9 cellular contexts compared by ENCODE assay signal in genomic region chr1:151157067-151157531, GRCh38. TPM values are rescaled to one million over a fixed set of nuclear protein-coding genes. Genes with fewer than 3 reads are reported as not detected.
DNase-seq lines count a peak whose midpoint lies in the region; ATAC-seq and TF ChIP-seq lines count a peak whose summit lies in the region.
"Had no signal": no experiment of that assay in that cellular context is flagged by ENCODE, and none has a peak within 500 bp of the region (broad histone marks: within the 10 kb centered on the region; RNA-seq: fewer than 3 reads in every experiment).

No MANE protein-coding gene starts in this region.

- H3K36me3 ChIP-seq in psoas muscle (ENCODE audit: insufficient read depth in 1 of 2, low read depth in 1 of 2) (peaks cover 6 to 43% of the 10 kb centered on the region in 2 donors), brain microvascular endothelial cell (replicated peaks) (peaks cover 15% of the 10 kb centered on the region)

- DNase-seq in GDM1 (lab: John Stamatoyannopoulos, UW) (peak; percentile 92), SIG-M5 treated with dmso at 0.1 percent for 504 hours (lab: John Stamatoyannopoulos, UW; ENCODE audit: unreplicated experiment) (peak; percentile 98), psoas muscle (no peak), brain microvascular endothelial cell (no peak), NCI-H82 treated with DMSO at 0.1 percent for 48 hours (lab: John Stamatoyannopoulos, UW; ENCODE audit: unreplicated experiment) (no peak)
- DNase-seq in activated naive CD4-positive, alpha-beta T cell treated with anti-CD3 and anti-CD28 coated beads, Interleukin-2, amount 50 U/mL, for 72 hours (ENCODE audit: low spot score in 2 of 2): peak; percentile 50 to 77

- WGBS in psoas muscle, 3 donors: 67 to 74% (median 74%) methylated on average over 6 of the region's 6 CpGs

- H3K4me3 ChIP-seq in psoas muscle (peak overlapping the region; percentile 37), brain microvascular endothelial cell (ENCODE audit: low read depth, low read length) (no peak overlapping the region)

- H3K9me3 ChIP-seq in psoas muscle: no peaks in the 10 kb centered on the region

- no peak overlapping the region for H3K27ac ChIP-seq in psoas muscle
- H3K27ac ChIP-seq in brain microvascular endothelial cell: no peak overlapping the region

- H3K27me3 ChIP-seq in psoas muscle (ENCODE audit: insufficient read depth in 3 of 3, low read length in 2 of 3): no peaks in the 10 kb centered on the region
- no peaks in the 10 kb centered on the region for H3K27me3 ChIP-seq in brain microvascular endothelial cell (replicated peaks)

- in situ Hi-C loops in brain microvascular endothelial cell (cut with HindIII; ENCODE audit: low pct_ligation_motif_present, low sequenced_read_pairs): no loop called here

- TF ChIP-seq CTCF in psoas muscle (IDR thresholded peaks at IDR 0.05) (no peak), brain microvascular endothelial cell (IDR thresholded peaks at IDR 0.05; ENCODE audit: low read depth, low read length, missing control alignments) (no peak)

- no peaks in the 10 kb centered on the region for H3K4me1 ChIP-seq in psoas muscle

- H3K9me3 Mint-ChIP-seq in activated naive CD4-positive, alpha-beta T cell treated with anti-CD3 and anti-CD28 coated beads, Interleukin-2, amount 50 U/mL, for 72 hours: no peaks in the 10 kb centered on the region

- intact Hi-C loops in psoas muscle (cut with DNase I): loop anchor here (2.0 to 5.0 kb wide), 2 partner anchors 56 to 130 kb away; no protein-coding TSS in a partner anchor

- peaks cover 28 to 33% of the 10 kb centered on the region in 2 donors for H3K36me3 Mint-ChIP-seq in activated naive CD4-positive, alpha-beta T cell treated with anti-CD3 and anti-CD28 coated beads, Interleukin-2, amount 50 U/mL, for 72 hours

- peak; percentile 47 to 66 for ATAC-seq in activated naive CD4-positive, alpha-beta T cell treated with anti-CD3 and anti-CD28 coated beads, Interleukin-2, amount 50 U/mL, for 72 hours
- ATAC-seq in psoas muscle (no peak), HG02763 (IDR thresholded peaks at IDR 0.05; ENCODE audit: unreplicated experiment) (no peak), HG03175 (IDR thresholded peaks at IDR 0.05; ENCODE audit: unreplicated experiment) (no peak)

- H3K27ac Mint-ChIP-seq in activated naive CD4-positive, alpha-beta T cell treated with anti-CD3 and anti-CD28 coated beads, Interleukin-2, amount 50 U/mL, for 72 hours: peak overlapping the region; percentile 97

RNA-seq across cellular contexts. Expression of gene TNFAIP8L2, which starts 0.7 kb away (rescaled TPM):
- 10 to 100 TPM in 1 of 2 donors, 1 to 10 TPM in 1; 6.9 to 18.5 TPM for total RNA-seq in activated naive CD4-positive, alpha-beta T cell treated with anti-CD3 and anti-CD28 coated beads, Interleukin-2, amount 50 U/mL, for 72 hours
- 1 to 10 TPM in 1 of 4 donors, under 1 TPM in 3; 0.56 to 1.3 (median 0.74) TPM for total RNA-seq in psoas muscle
- 1 to 10 TPM in 2 of 3 donors, under 1 TPM in 1; 0.62 to 1.1 (median 1.1) TPM for polyA plus RNA-seq in psoas muscle
- total RNA-seq: glomerular endothelial cell had no signal

RNA-seq across cellular contexts. Expression of gene LYSMD1, which starts 8.6 kb away (rescaled TPM):
- total RNA-seq in activated naive CD4-positive, alpha-beta T cell treated with anti-CD3 and anti-CD28 coated beads, Interleukin-2, amount 50 U/mL, for 72 hours: 10 to 100 TPM in 1 of 2 donors, 1 to 10 TPM in 1; 3.8 to 36.1 TPM
- 10 to 100 TPM in 3 of 4 donors, 1 to 10 TPM in 1; 6.7 to 17.5 (median 12.3) TPM for total RNA-seq in psoas muscle
- polyA plus RNA-seq in psoas muscle: 10 to 100 TPM in 1 of 3 donors, 1 to 10 TPM in 2; 8.4 to 18.0 (median 8.6) TPM

RNA-seq across cellular contexts. Expression of gene SCNM1, which starts 8.8 kb away (rescaled TPM):
- total RNA-seq in activated naive CD4-positive, alpha-beta T cell treated with anti-CD3 and anti-CD28 coated beads, Interleukin-2, amount 50 U/mL, for 72 hours: 10 to 100 TPM; 62.3 to 83.9 TPM
- 10 to 100 TPM; 23.6 to 47.9 (median 39.5) TPM for total RNA-seq in psoas muscle
- 10 to 100 TPM; 71.0 to 78.7 (median 72.3) TPM for polyA plus RNA-seq in psoas muscle

RNA-seq across cellular contexts. Expression of gene SEMA6C, which starts 10.7 kb away (rescaled TPM):
- total RNA-seq in activated naive CD4-positive, alpha-beta T cell treated with anti-CD3 and anti-CD28 coated beads, Interleukin-2, amount 50 U/mL, for 72 hours: 1 to 10 TPM; 2.8 to 7.1 TPM
- 100 to 1,000 TPM in 2 of 4 donors, 10 to 100 TPM in 2; 56.3 to 145 (median 101) TPM for total RNA-seq in psoas muscle
- polyA plus RNA-seq in psoas muscle: 10 to 100 TPM in 2 of 3 donors, 1 to 10 TPM in 1; 8.9 to 46.3 (median 29.5) TPM

RNA-seq across cellular contexts. Expression of gene TMOD4, which starts 18.7 kb away (rescaled TPM):
- total RNA-seq in activated naive CD4-positive, alpha-beta T cell treated with anti-CD3 and anti-CD28 coated beads, Interleukin-2, amount 50 U/mL, for 72 hours: under 1 TPM; 0.77 to 0.78 TPM
- total RNA-seq in psoas muscle: 100 to 1,000 TPM; 102 to 434 (median 407) TPM
- 100 to 1,000 TPM in 2 of 3 donors, 10 to 100 TPM in 1; 17.6 to 274 (median 154) TPM for polyA plus RNA-seq in psoas muscle
- total RNA-seq: glomerular endothelial cell had no signal

Comparison
In these comparisons a context has a peak if more than half of its experiments do, and no peak if none do; other contexts are left out.
1. DNase-seq: peak in GDM1 (single experiment), SIG-M5 treated with dmso at 0.1 percent for 504 hours (single experiment) and activated naive CD4-positive, alpha-beta T cell treated with anti-CD3 and anti-CD28 coated beads, Interleukin-2, amount 50 U/mL, for 72 hours (2 of 2); none in psoas muscle (0 of 2), brain microvascular endothelial cell (single experiment) and NCI-H82 treated with DMSO at 0.1 percent for 48 hours (single experiment).
2. ATAC-seq: peak in activated naive CD4-positive, alpha-beta T cell treated with anti-CD3 and anti-CD28 coated beads, Interleukin-2, amount 50 U/mL, for 72 hours (2 of 2); none in psoas muscle (0 of 4), HG02763 (single experiment) and HG03175 (single experiment).